13 cellular contexts compared by ENCODE assay signal in genomic region chr4:71261633-71262121, GRCh38.
DNase-seq lines count a peak whose midpoint lies in the region; ATAC-seq and TF ChIP-seq lines count a peak whose summit lies in the region.
"Had no signal": no experiment of that assay in that cellular context is flagged by ENCODE, and none has a peak within 500 bp of the region (broad histone marks: within the 10 kb centered on the region; RNA-seq: fewer than 3 reads in every experiment).

No MANE protein-coding gene starts in this region.

- H3K4me1 ChIP-seq in PC-9 (replicated peaks; ENCODE audit: insufficient read depth) = no peaks in the 10 kb centered on the region

- no peak overlapping the region for H3K4me2 ChIP-seq in PC-9

- H3K4me3 ChIP-seq in PC-9 = no peak overlapping the region
- H3K4me3 ChIP-seq: lower lobe of right lung, MG63 had no signal

- H3K9me3 ChIP-seq in T-helper 17 cell (ENCODE audit: control insufficient read depth, low read length, poor library complexity, severe bottlenecking) (no peaks in the 10 kb centered on the region), PC-9 (ENCODE audit: insufficient read depth, low read depth) (no peaks in the 10 kb centered on the region)
- H3K9me3 ChIP-seq: lower lobe of right lung, MG63 had no signal

- H3K9me3 Mint-ChIP-seq in natural killer cell treated with Interleukin-12 subunit alpha and Interleukin-12 subunit beta and Interleukin-15 and Interleukin-18, amount 100 ng/mL, for 72 hours = no peaks in the 10 kb centered on the region
- H3K9me3 Mint-ChIP-seq in natural killer cell (no peaks in the 10 kb centered on the region), nephron progenitor cell (no peaks in the 10 kb centered on the region)
- no peaks in the 10 kb centered on the region for H3K9me3 Mint-ChIP-seq in activated naive CD8-positive, alpha-beta T cell treated with anti-CD3 and anti-CD28 coated beads, Interleukin-2, amount 50 U/mL, for 24 hours

- CTCF ChIA-PET in PC-9 (lab: Charles Lee) = no interaction called here

- no TSS peak for BruUV-seq in PC-9 (replicated peaks; lab: Mats Ljungman, UMichigan)

- peaks cover 20 to 34% of the 10 kb centered on the region in 2 donors for H3K4me1 Mint-ChIP-seq in natural killer cell treated with Interleukin-12 subunit alpha and Interleukin-12 subunit beta and Interleukin-15 and Interleukin-18, amount 100 ng/mL, for 72 hours (ENCODE audit: low read depth in 2 of 2)
- H3K4me1 Mint-ChIP-seq in natural killer cell (peaks cover 49 to 54% of the 10 kb centered on the region in 2 donors), T-helper 17 cell (peaks cover 9% of the 10 kb centered on the region), nephron progenitor cell (no peaks in the 10 kb centered on the region)
- H3K4me1 Mint-ChIP-seq in activated naive CD8-positive, alpha-beta T cell treated with anti-CD3 and anti-CD28 coated beads, Interleukin-2, amount 50 U/mL, for 24 hours = peaks cover 13% of the 10 kb centered on the region

- peak overlapping the region in 1 of 2 donors; percentile 4 for H3K27ac Mint-ChIP-seq in natural killer cell treated with Interleukin-12 subunit alpha and Interleukin-12 subunit beta and Interleukin-15 and Interleukin-18, amount 100 ng/mL, for 72 hours
- H3K27ac Mint-ChIP-seq in natural killer cell = peak overlapping the region in 1 of 2 donors; percentile 5
- no peak overlapping the region for H3K27ac Mint-ChIP-seq in T-helper 17 cell
- H3K27ac Mint-ChIP-seq in nephron progenitor cell = no peak overlapping the region
- no peak overlapping the region for H3K27ac Mint-ChIP-seq in activated naive CD8-positive, alpha-beta T cell treated with anti-CD3 and anti-CD28 coated beads, Interleukin-2, amount 50 U/mL, for 24 hours

- intact Hi-C loops in natural killer cell (cut with micrococcal nuclease) (no loop called here), left cardiac atrium (cut with DNase I) (no loop called here), PC-9 (cut with micrococcal nuclease; ENCODE audit: unreplicated experiment) (no loop called here)

- POLR2A ChIA-PET in PC-9 (lab: Charles Lee; ENCODE audit: unreplicated experiment) = no interaction called here

- no peak for TF ChIP-seq CTCF in natural killer cell (IDR thresholded peaks at IDR 0.05)
- TF ChIP-seq CTCF in nephron progenitor cell (IDR thresholded peaks at IDR 0.05) = no peak
- no peak for TF ChIP-seq CTCF in PC-9 (conservative IDR thresholded peaks at IDR 0.05)

- H3K36me3 Mint-ChIP-seq in natural killer cell treated with Interleukin-12 subunit alpha and Interleukin-12 subunit beta and Interleukin-15 and Interleukin-18, amount 100 ng/mL, for 72 hours = no peaks in the 10 kb centered on the region
- no peaks in the 10 kb centered on the region for H3K36me3 Mint-ChIP-seq in natural killer cell
- no peaks in the 10 kb centered on the region for H3K36me3 Mint-ChIP-seq in T-helper 17 cell (ENCODE audit: low read depth)
- no peaks in the 10 kb centered on the region for H3K36me3 Mint-ChIP-seq in nephron progenitor cell (ENCODE audit: low read depth)
- no peaks in the 10 kb centered on the region for H3K36me3 Mint-ChIP-seq in activated naive CD8-positive, alpha-beta T cell treated with anti-CD3 and anti-CD28 coated beads, Interleukin-2, amount 50 U/mL, for 24 hours (ENCODE audit: low read depth)

- no peak overlapping the region for H2AFZ ChIP-seq in PC-9

- H3K79me2 ChIP-seq in PC-9 (ENCODE audit: low read depth) = no peaks in the 10 kb centered on the region

- H3K36me3 ChIP-seq in PC-9 (ENCODE audit: low read depth) = no peaks in the 10 kb centered on the region
- H3K36me3 ChIP-seq: lower lobe of right lung, MG63 had no signal

- H4K20me1 ChIP-seq in PC-9 (ENCODE audit: insufficient read depth) = no peaks in the 10 kb centered on the region

- H3K9me2 ChIP-seq in PC-9 (ENCODE audit: insufficient read depth) = no peaks in the 10 kb centered on the region

- H3F3A ChIP-seq in PC-9 (ENCODE audit: insufficient read depth, low read depth) = no peaks in the 10 kb centered on the region

- H3K27me3 Mint-ChIP-seq in natural killer cell treated with Interleukin-12 subunit alpha and Interleukin-12 subunit beta and Interleukin-15 and Interleukin-18, amount 100 ng/mL, for 72 hours = no peaks in the 10 kb centered on the region
- no peaks in the 10 kb centered on the region for H3K27me3 Mint-ChIP-seq in natural killer cell (ENCODE audit: low read depth in 2 of 2)
- peaks cover 19% of the 10 kb centered on the region for H3K27me3 Mint-ChIP-seq in T-helper 17 cell
- no peaks in the 10 kb centered on the region for H3K27me3 Mint-ChIP-seq in nephron progenitor cell (ENCODE audit: low read depth, poor library complexity)
- H3K27me3 Mint-ChIP-seq in activated naive CD8-positive, alpha-beta T cell treated with anti-CD3 and anti-CD28 coated beads, Interleukin-2, amount 50 U/mL, for 24 hours = peaks cover 2% of the 10 kb centered on the region

- no peak overlapping the region for H3K4me3 Mint-ChIP-seq in natural killer cell treated with Interleukin-12 subunit alpha and Interleukin-12 subunit beta and Interleukin-15 and Interleukin-18, amount 100 ng/mL, for 72 hours
- no peak overlapping the region for H3K4me3 Mint-ChIP-seq in natural killer cell
- peak overlapping the region; percentile 36 for H3K4me3 Mint-ChIP-seq in T-helper 17 cell
- no peak overlapping the region for H3K4me3 Mint-ChIP-seq in nephron progenitor cell
- no peak overlapping the region for H3K4me3 Mint-ChIP-seq in activated naive CD8-positive, alpha-beta T cell treated with anti-CD3 and anti-CD28 coated beads, Interleukin-2, amount 50 U/mL, for 24 hours

- peak; percentile 25 to 67 for ATAC-seq in natural killer cell treated with Interleukin-12 subunit alpha and Interleukin-12 subunit beta and Interleukin-15 and Interleukin-18, amount 100 ng/mL, for 72 hours
- ATAC-seq in natural killer cell = no peak
- ATAC-seq in T-helper 17 cell = no peak
- ATAC-seq in left cardiac atrium = peak; percentile 39 to 59
- no peak for ATAC-seq in activated naive CD8-positive, alpha-beta T cell treated with anti-CD3 and anti-CD28 coated beads, Interleukin-2, amount 50 U/mL, for 24 hours

- DNase-seq in natural killer cell treated with Interleukin-12 subunit alpha and Interleukin-12 subunit beta and Interleukin-15 and Interleukin-18, amount 100 ng/mL, for 72 hours (ENCODE audit: low spot score) = no peak
- DNase-seq in natural killer cell = no peak
- no peak for DNase-seq in T-helper 17 cell
- no peak for DNase-seq in left cardiac atrium
- no peak for DNase-seq in nephron progenitor cell
- DNase-seq in PC-9 = no peak
- no peak for DNase-seq in CD1c-positive myeloid dendritic cell (ENCODE audit: extremely low spot score)
- DNase-seq in activated naive CD8-positive, alpha-beta T cell treated with anti-CD3 and anti-CD28 coated beads, Interleukin-2, amount 50 U/mL, for 24 hours = no peak
- DNase-seq: central memory CD4-positive, alpha-beta T cell; DND-41; lower lobe of right lung; MG63; NK-92 treated with Interleukin-12 subunit alpha and Interleukin-12 subunit beta, amount 100 ng/mL, for 24 hours had no signal

- H3K27ac ChIP-seq in PC-9 = no peak overlapping the region
- H3K27ac ChIP-seq: lower lobe of right lung had no signal

- no peaks in the 10 kb centered on the region for H3K27me3 ChIP-seq in PC-9 (ENCODE audit: insufficient read depth, low read depth)
- H3K27me3 ChIP-seq: MG63 had no signal

Comparison
In these comparisons a context has a peak if more than half of its experiments do, and no peak if none do; other contexts are left out.
1. ATAC-seq: peak in natural killer cell treated with Interleukin-12 subunit alpha and Interleukin-12 subunit beta and Interleukin-15 and Interleukin-18, amount 100 ng/mL, for 72 hours (2 of 2) and left cardiac atrium (2 of 2); none in natural killer cell (0 of 3), T-helper 17 cell (single experiment) and activated naive CD8-positive, alpha-beta T cell treated with anti-CD3 and anti-CD28 coated beads, Interleukin-2, amount 50 U/mL, for 24 hours (single experiment).